In genomic region chr12:98741229-98741614, GRCh38 we compare ENCODE assay signal across 12 cellular contexts.
DNase-seq lines count a peak whose midpoint lies in the region; ATAC-seq and TF ChIP-seq lines count a peak whose summit lies in the region.
"Had no signal": no experiment of that assay in that cellular context is flagged by ENCODE, and none has a peak within 500 bp of the region (broad histone marks: within the 10 kb centered on the region; RNA-seq: fewer than 3 reads in every experiment).

No MANE protein-coding gene starts in this region.

- no peak overlapping the region for H3K4me3 ChIP-seq in mucosa of descending colon
- H3K4me3 ChIP-seq: lower lobe of right lung had no signal

- H3K4me3 Mint-ChIP-seq in activated CD4-positive, alpha-beta memory T cell treated with anti-CD3 and anti-CD28 coated beads, Interleukin-2, amount 10 ng/mL, durations not matched to agents 7 days and 5 days = no peak overlapping the region
- H3K4me3 Mint-ChIP-seq in glutamatergic neuron (ENCODE audit: unreplicated experiment) = peak overlapping the region; percentile 35
- peak overlapping the region; percentile 40 to 49 for H3K4me3 Mint-ChIP-seq in stimulated activated naive CD8-positive, alpha-beta T cell treated with anti-CD3 and anti-CD28 coated beads, Interleukin-15, amount 100 ng/mL, for 72 hours
- H3K4me3 Mint-ChIP-seq in natural killer cell = no peak overlapping the region
- H3K4me3 Mint-ChIP-seq: naive thymus-derived CD8-positive, alpha-beta T cell had no signal

- DNase-seq in stimulated activated CD4-positive, alpha-beta T cell treated with anti-CD3 and anti-CD28 coated beads, Interleukin-12 subunit alpha, Interleukin-12 subunit beta, amount 100 ng/mL, for 48 hours (ENCODE audit: low read depth in 2 of 3, low spot score in 1 of 3) = peak; percentile 20 to 53 (median 36)
- DNase-seq in stimulated activated CD4-positive, alpha-beta T cell treated with anti-CD3 and anti-CD28 coated beads, Interleukin-4, amount 100 ng/mL, for 1 hour = no peak
- DNase-seq in activated CD4-positive, alpha-beta memory T cell treated with anti-CD3 and anti-CD28 coated beads, Interleukin-2, amount 10 ng/mL, durations not matched to agents 7 days and 5 days = peak; percentile 39
- DNase-seq in glutamatergic neuron (no peak), mucosa of descending colon (no peak), natural killer cell (no peak)
- peak; percentile 7 to 41 for DNase-seq in stimulated activated naive CD8-positive, alpha-beta T cell treated with anti-CD3 and anti-CD28 coated beads, Interleukin-15, amount 100 ng/mL, for 72 hours
- DNase-seq: AML-193; lower lobe of right lung; naive thymus-derived CD8-positive, alpha-beta T cell; NCI-H2029 treated with DMSO at 0.1 percent for 48 hours had no signal

- H3K27ac Mint-ChIP-seq in activated CD4-positive, alpha-beta memory T cell treated with anti-CD3 and anti-CD28 coated beads, Interleukin-2, amount 10 ng/mL, durations not matched to agents 7 days and 5 days = peak overlapping the region; percentile 81
- no peak overlapping the region for H3K27ac Mint-ChIP-seq in glutamatergic neuron (ENCODE audit: unreplicated experiment)
- peak overlapping the region in 1 of 2 donors; percentile 62 for H3K27ac Mint-ChIP-seq in stimulated activated naive CD8-positive, alpha-beta T cell treated with anti-CD3 and anti-CD28 coated beads, Interleukin-15, amount 100 ng/mL, for 72 hours
- no peak overlapping the region for H3K27ac Mint-ChIP-seq in natural killer cell
- H3K27ac Mint-ChIP-seq: naive thymus-derived CD8-positive, alpha-beta T cell had no signal

- POLR2A ChIA-PET in activated CD4-positive, alpha-beta memory T cell treated with anti-CD3 and anti-CD28 coated beads, Interleukin-2, amount 10 ng/mL, durations not matched to agents 7 days and 5 days (lab: Charles Lee) = interaction anchor here (0.5 to 1.6 kb wide), 8 partner anchors 9 to 147 kb away, joined by 3 to 5 read pairs (median 3); partner anchors contain the start of genes IKBIP and SLC25A3

- H3K4me1 Mint-ChIP-seq in activated CD4-positive, alpha-beta memory T cell treated with anti-CD3 and anti-CD28 coated beads, Interleukin-2, amount 10 ng/mL, durations not matched to agents 7 days and 5 days = peaks cover 44% of the 10 kb centered on the region
- H3K4me1 Mint-ChIP-seq in glutamatergic neuron (ENCODE audit: low read depth, unreplicated experiment) (peaks cover 9% of the 10 kb centered on the region), natural killer cell (peaks cover 2 to 3% of the 10 kb centered on the region in 2 donors)
- H3K4me1 Mint-ChIP-seq in stimulated activated naive CD8-positive, alpha-beta T cell treated with anti-CD3 and anti-CD28 coated beads, Interleukin-15, amount 100 ng/mL, for 72 hours = peaks cover 24% of the 10 kb centered on the region

- no peaks in the 10 kb centered on the region for H3K36me3 ChIP-seq in mucosa of descending colon (ENCODE audit: low read depth)
- H3K36me3 ChIP-seq: lower lobe of right lung had no signal

- H3K4me1 ChIP-seq in mucosa of descending colon (ENCODE audit: low read depth) = no peaks in the 10 kb centered on the region
- H3K4me1 ChIP-seq: lower lobe of right lung had no signal

- H3K9me3 Mint-ChIP-seq in activated CD4-positive, alpha-beta memory T cell treated with anti-CD3 and anti-CD28 coated beads, Interleukin-2, amount 10 ng/mL, durations not matched to agents 7 days and 5 days = no peaks in the 10 kb centered on the region
- H3K9me3 Mint-ChIP-seq in glutamatergic neuron (ENCODE audit: unreplicated experiment) (no peaks in the 10 kb centered on the region), natural killer cell (no peaks in the 10 kb centered on the region)
- peaks cover 0 to 5% of the 10 kb centered on the region in 2 donors for H3K9me3 Mint-ChIP-seq in stimulated activated naive CD8-positive, alpha-beta T cell treated with anti-CD3 and anti-CD28 coated beads, Interleukin-15, amount 100 ng/mL, for 72 hours

- H3K36me3 Mint-ChIP-seq in activated CD4-positive, alpha-beta memory T cell treated with anti-CD3 and anti-CD28 coated beads, Interleukin-2, amount 10 ng/mL, durations not matched to agents 7 days and 5 days (ENCODE audit: low read depth) = peaks cover 2% of the 10 kb centered on the region
- H3K36me3 Mint-ChIP-seq in glutamatergic neuron (ENCODE audit: unreplicated experiment) (no peaks in the 10 kb centered on the region), natural killer cell (peaks cover 3% of the 10 kb centered on the region)

- H3K27me3 Mint-ChIP-seq in activated CD4-positive, alpha-beta memory T cell treated with anti-CD3 and anti-CD28 coated beads, Interleukin-2, amount 10 ng/mL, durations not matched to agents 7 days and 5 days = peaks cover 1% of the 10 kb centered on the region
- H3K27me3 Mint-ChIP-seq in glutamatergic neuron (ENCODE audit: unreplicated experiment) (peaks cover 1% of the 10 kb centered on the region), natural killer cell (ENCODE audit: low read depth in 2 of 2) (peaks cover 20% of the 10 kb centered on the region in 2 donors)
- H3K27me3 Mint-ChIP-seq in stimulated activated naive CD8-positive, alpha-beta T cell treated with anti-CD3 and anti-CD28 coated beads, Interleukin-15, amount 100 ng/mL, for 72 hours = peaks cover 37% of the 10 kb centered on the region

- H3K9me3 ChIP-seq in mucosa of descending colon = no peaks in the 10 kb centered on the region
- H3K9me3 ChIP-seq: lower lobe of right lung had no signal

- CTCF ChIA-PET in activated CD4-positive, alpha-beta memory T cell treated with anti-CD3 and anti-CD28 coated beads, Interleukin-2, amount 10 ng/mL, durations not matched to agents 7 days and 5 days (lab: Charles Lee) = interaction anchor here (0.7 to 2.8 kb wide), 8 partner anchors 9 to 174 kb away, joined by 3 to 34 read pairs (median 4); partner anchors contain the start of gene IKBIP

- no peak for TF ChIP-seq CTCF in glutamatergic neuron (IDR thresholded peaks at IDR 0.05; ENCODE audit: partially characterized antibody, unreplicated experiment)
- no peak for TF ChIP-seq CTCF in mucosa of descending colon (IDR thresholded peaks at IDR 0.05)
- TF ChIP-seq CTCF in natural killer cell (IDR thresholded peaks at IDR 0.05) = no peak

- intact Hi-C loops in mucosa of descending colon (cut with DNase I, micrococcal nuclease) = no loop called here
- intact Hi-C loops in natural killer cell (cut with micrococcal nuclease) = no loop called here

- ATAC-seq in stimulated activated naive CD8-positive, alpha-beta T cell treated with anti-CD3 and anti-CD28 coated beads, Interleukin-15, amount 100 ng/mL, for 72 hours = peak; percentile 84
- ATAC-seq in mucosa of descending colon = no peak
- ATAC-seq in HG03565 (IDR thresholded peaks at IDR 0.05; ENCODE audit: unreplicated experiment) = no peak
- ATAC-seq in natural killer cell = no peak
- ATAC-seq: lower lobe of right lung; naive thymus-derived CD8-positive, alpha-beta T cell had no signal

Comparison
In these comparisons a context has a peak if more than half of its experiments do, and no peak if none do; other contexts are left out.
1. DNase-seq: peak in stimulated activated CD4-positive, alpha-beta T cell treated with anti-CD3 and anti-CD28 coated beads, Interleukin-12 subunit alpha, Interleukin-12 subunit beta, amount 100 ng/mL, for 48 hours (3 of 3), activated CD4-positive, alpha-beta memory T cell treated with anti-CD3 and anti-CD28 coated beads, Interleukin-2, amount 10 ng/mL, durations not matched to agents 7 days and 5 days (single experiment) and stimulated activated naive CD8-positive, alpha-beta T cell treated with anti-CD3 and anti-CD28 coated beads, Interleukin-15, amount 100 ng/mL, for 72 hours (2 of 2); none in stimulated activated CD4-positive, alpha-beta T cell treated with anti-CD3 and anti-CD28 coated beads, Interleukin-4, amount 100 ng/mL, for 1 hour (single experiment), glutamatergic neuron (single experiment), mucosa of descending colon (0 of 3) and natural killer cell (single experiment).
2. H3K4me3 Mint-ChIP-seq: peak in glutamatergic neuron (single experiment) and stimulated activated naive CD8-positive, alpha-beta T cell treated with anti-CD3 and anti-CD28 coated beads, Interleukin-15, amount 100 ng/mL, for 72 hours (2 of 2); none in activated CD4-positive, alpha-beta memory T cell treated with anti-CD3 and anti-CD28 coated beads, Interleukin-2, amount 10 ng/mL, durations not matched to agents 7 days and 5 days (single experiment) and natural killer cell (single experiment).